Comparison of ENCODE assay signal across 22 cellular contexts in the genomic region with DNA sequence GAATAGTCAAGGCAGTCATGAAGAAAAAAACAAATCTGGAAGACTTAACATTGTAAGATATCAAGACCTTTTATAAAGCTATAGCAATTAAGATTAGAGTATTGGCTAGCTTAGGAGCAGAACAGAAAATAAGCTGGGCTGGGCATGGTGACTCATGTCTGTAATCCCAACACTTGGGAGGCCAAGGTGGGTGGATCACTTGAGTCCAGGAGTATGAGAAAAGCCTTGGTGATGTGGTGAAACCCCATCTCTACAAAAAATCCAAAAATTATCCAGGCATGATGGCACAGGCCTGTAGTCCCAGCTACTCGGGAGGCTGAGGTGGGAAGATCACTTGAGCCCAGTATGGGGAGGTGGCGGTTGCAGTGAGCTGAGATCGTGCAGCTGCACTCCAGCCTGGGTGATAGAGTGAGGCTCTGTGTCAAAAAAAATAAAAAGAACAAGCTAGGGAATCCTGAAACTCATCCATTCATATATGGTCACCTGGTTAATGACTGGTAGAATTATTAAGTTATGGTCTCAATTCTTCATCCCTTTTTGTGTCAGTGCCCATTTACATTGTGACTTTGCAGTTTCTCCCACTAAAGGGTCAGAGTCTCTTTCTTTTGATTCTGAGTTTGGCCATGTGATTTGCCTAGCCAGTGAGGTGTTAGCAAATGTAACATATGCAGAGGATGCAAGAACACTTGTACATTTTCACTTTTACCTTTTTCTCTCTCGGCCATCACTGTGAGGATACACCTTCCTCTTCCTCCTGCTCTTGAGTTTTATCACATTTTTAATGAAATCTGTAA.
DNase-seq lines count a peak whose midpoint lies in the region; ATAC-seq and TF ChIP-seq lines count a peak whose summit lies in the region.
"Had no signal": no experiment of that assay in that cellular context is flagged by ENCODE, and none has a peak within 500 bp of the region (broad histone marks: within the 10 kb centered on the region; RNA-seq: fewer than 3 reads in every experiment).

No MANE protein-coding gene starts in this region.

- no peak overlapping the region for H3K9ac ChIP-seq in HUES48 (ENCODE audit: low read depth, low read length)
- H3K9ac ChIP-seq in mesenchymal stem cell (ENCODE audit: low read length) = no peak overlapping the region

- no peak overlapping the region for H3K14ac ChIP-seq in mesenchymal stem cell (ENCODE audit: low read length in 2 of 2)

- DNase-seq in Daoy (ENCODE audit: low read depth) = peak; percentile 27
- peak; percentile 62 for DNase-seq in fibroblast of mammary gland (ENCODE audit: low read depth)
- peak; percentile 8 for DNase-seq in mesenchymal stem cell
- no peak for DNase-seq in Kasumi-1 (lab: John Stamatoyannopoulos, UW)
- DNase-seq in adrenal gland = no peak
- no peak for DNase-seq in body of pancreas
- DNase-seq: C1 segment of cervical spinal cord; CD4-positive, alpha-beta memory T cell; COR-L47; HCEC 1CT; Karpas-422; MV-4-11; NCI-H1105; NCI-H1436 treated with DMSO at 0.1 percent for 48 hours; NCI-H1930; NCI-H446; NCI-H524 treated with DMSO at 0.1 percent for 48 hours; NCI-H774; Right ventricle myocardium superior; RPMI8226; T-cell had no signal

- TF ChIP-seq POLR2A in adrenal gland (IDR thresholded peaks at IDR 0.05) (no peak), body of pancreas (IDR thresholded peaks at IDR 0.05) (no peak)

- WGBS in mesenchymal stem cell = 91% methylated on average over 4 of the region's 4 CpGs
- 84 to 97% (median 88%) methylated on average over 4 of the region's 4 CpGs for WGBS in adrenal gland, 4 donors
- WGBS in body of pancreas, 2 donors = 74 to 77% methylated on average over 4 of the region's 4 CpGs

- no peak overlapping the region for H2AFZ ChIP-seq in mesenchymal stem cell (ENCODE audit: low read depth, low read length)

- ATAC-seq in body of pancreas = no peak
- ATAC-seq: T-cell had no signal

- H3K9me3 ChIP-seq in HUES48 (ENCODE audit: control insufficient read depth, insufficient read depth, low read length) (no peaks in the 10 kb centered on the region), mesenchymal stem cell (ENCODE audit: control insufficient read depth, low read length) (peaks cover 6% of the 10 kb centered on the region), adrenal gland (replicated peaks in 1 of 3) (no peaks in the 10 kb centered on the region), body of pancreas (no peaks in the 10 kb centered on the region)

- H4K91ac ChIP-seq in mesenchymal stem cell (ENCODE audit: low read length) = no peak overlapping the region

- no peak overlapping the region for H2BK5ac ChIP-seq in mesenchymal stem cell (ENCODE audit: low read depth, low read length, poor library complexity, severe bottlenecking)

- H3K4me3 ChIP-seq in HUES48 (ENCODE audit: low read depth, low read length) = no peak overlapping the region
- H3K4me3 ChIP-seq in fibroblast of mammary gland (ENCODE audit: control insufficient read depth, low read depth, low read length) = no peak overlapping the region
- H3K4me3 ChIP-seq in mesenchymal stem cell (ENCODE audit: insufficient read depth in 1 of 2, low read depth in 1 of 2, low read length in 2 of 2) = no peak overlapping the region
- no peak overlapping the region for H3K4me3 ChIP-seq in adrenal gland
- no peak overlapping the region for H3K4me3 ChIP-seq in body of pancreas

- H3K79me1 ChIP-seq in mesenchymal stem cell (replicated peaks; ENCODE audit: low read length, poor library complexity, severe bottlenecking) = no peaks in the 10 kb centered on the region

- no peak overlapping the region for H3K23ac ChIP-seq in mesenchymal stem cell (ENCODE audit: low read length in 2 of 2)

- no peak overlapping the region for H4K8ac ChIP-seq in mesenchymal stem cell (ENCODE audit: low read length)

- no peak overlapping the region for H3K4me2 ChIP-seq in mesenchymal stem cell (ENCODE audit: low read length, poor library complexity, severe bottlenecking)

- H3K4me1 ChIP-seq in HUES48 (ENCODE audit: control insufficient read depth, insufficient read depth, low read length) (0 out of 2 replicates have a peak, but pooled peaks cover 11% of the 10 kb centered on the region), mesenchymal stem cell (ENCODE audit: control insufficient read depth, insufficient read depth, low read depth, low read length) (peaks cover 4% of the 10 kb centered on the region), adrenal gland (replicated peaks in 1 of 2) (no peaks in the 10 kb centered on the region), body of pancreas (no peaks in the 10 kb centered on the region)

- H3K4ac ChIP-seq in mesenchymal stem cell (ENCODE audit: low read depth in 1 of 2, low read length in 2 of 2) = no peak overlapping the region

- TF ChIP-seq CTCF in fibroblast of mammary gland (conservative IDR thresholded peaks at IDR 0.05; ENCODE audit: control insufficient read depth, insufficient read depth, low read depth, low read length) = no peak
- no peak for TF ChIP-seq CTCF in adrenal gland (IDR thresholded peaks at IDR 0.05)
- TF ChIP-seq CTCF in body of pancreas (IDR thresholded peaks at IDR 0.05) = no peak

- intact Hi-C loops in adrenal gland (cut with DNase I) = no loop called here
- intact Hi-C loops in body of pancreas (cut with DNase I) = no loop called here

- H2BK15ac ChIP-seq in mesenchymal stem cell (ENCODE audit: low read depth, poor library complexity, severe bottlenecking) = no peak overlapping the region

- H3K36me3 ChIP-seq in HUES48 (ENCODE audit: control insufficient read depth, insufficient read depth, low read length) = no peaks in the 10 kb centered on the region
- no peaks in the 10 kb centered on the region for H3K36me3 ChIP-seq in mesenchymal stem cell (ENCODE audit: control insufficient read depth in 1 of 2, insufficient read depth in 2 of 2, low read depth in 1 of 2, low read length in 2 of 2)
- H3K36me3 ChIP-seq in adrenal gland (replicated peaks in 1 of 2) = no peaks in the 10 kb centered on the region
- no peaks in the 10 kb centered on the region for H3K36me3 ChIP-seq in body of pancreas (replicated peaks in 1 of 2; ENCODE audit: insufficient read depth in 1 of 2, low read depth in 2 of 2)

- H3K27me3 ChIP-seq in HUES48 (ENCODE audit: control insufficient read depth, insufficient read depth, low read length) (no peaks in the 10 kb centered on the region), mesenchymal stem cell (ENCODE audit: control insufficient read depth in 1 of 2, insufficient read depth in 1 of 2, low read length in 2 of 2) (no peaks in the 10 kb centered on the region), adrenal gland (no peaks in the 10 kb centered on the region), body of pancreas (no peaks in the 10 kb centered on the region)

- no peak overlapping the region for H3K18ac ChIP-seq in mesenchymal stem cell (ENCODE audit: low read depth in 1 of 2, low read length in 2 of 2)

- peak overlapping the region; percentile 2 for H3K27ac ChIP-seq in HUES48 (ENCODE audit: low read depth, low read length)
- peak overlapping the region; percentile 89 for H3K27ac ChIP-seq in mesenchymal stem cell (ENCODE audit: low read length, poor library complexity, severe bottlenecking)
- no peak overlapping the region for H3K27ac ChIP-seq in adrenal gland
- H3K27ac ChIP-seq in body of pancreas = no peak overlapping the region

- H2BK120ac ChIP-seq in mesenchymal stem cell (ENCODE audit: low read depth, low read length) = no peak overlapping the region

- H2BK12ac ChIP-seq in mesenchymal stem cell (ENCODE audit: low read length in 2 of 2) = no peak overlapping the region

- H2AK5ac ChIP-seq in mesenchymal stem cell (ENCODE audit: low read length, severe bottlenecking) = peak overlapping the region; percentile 39

Comparison
In these comparisons a context has a peak if more than half of its experiments do, and no peak if none do; other contexts are left out.
1. DNase-seq: peak in Daoy (single experiment), fibroblast of mammary gland (single experiment) and mesenchymal stem cell (single experiment); none in Kasumi-1 (0 of 2), adrenal gland (0 of 7) and body of pancreas (0 of 4).
2. H3K27ac ChIP-seq: peak in HUES48 (single experiment) and mesenchymal stem cell (single experiment); none in adrenal gland (0 of 5) and body of pancreas (0 of 4).